In the genomic region with DNA sequence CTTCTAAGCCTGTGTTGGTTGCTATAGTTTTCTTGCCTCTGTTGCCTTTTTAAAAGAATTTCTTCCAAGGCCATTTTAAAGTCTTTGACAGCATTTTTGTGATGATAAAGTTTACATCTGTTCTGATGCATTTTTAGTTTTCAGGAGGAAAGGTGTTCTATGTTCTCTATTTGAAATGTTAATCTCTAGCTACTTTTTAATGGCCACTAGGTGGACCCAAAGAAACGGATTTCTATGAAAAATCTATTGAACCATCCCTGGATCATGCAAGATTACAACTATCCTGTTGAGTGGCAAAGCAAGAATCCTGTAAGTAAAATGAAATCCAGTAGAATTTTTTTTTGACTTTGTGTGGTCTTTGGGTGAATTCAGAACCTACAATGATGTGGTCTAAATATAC, we compare ENCODE assay signal across 8 cellular contexts.
A peak's percentile ranks its signal among the peaks of the same experiment; 100 is the strongest.
DNase-seq lines count a peak whose midpoint lies in the region; ATAC-seq and TF ChIP-seq lines count a peak whose summit lies in the region.

No MANE protein-coding gene starts in this region.

- no peak for TF ChIP-seq POLR2A in ovary (IDR thresholded peaks at IDR 0.05)

- H3K4me3 ChIP-seq in ovary: no peak overlapping the region

- no peaks in the 10 kb centered on the region for H3K36me3 ChIP-seq in ovary

- no peaks in the 10 kb centered on the region for H3K4me1 ChIP-seq in ovary (ENCODE audit: insufficient read depth)

- TF ChIP-seq CTCF in ovary (IDR thresholded peaks at IDR 0.05): peak in 2 of 3 donors; percentile 43 to 44

- H3K27me3 ChIP-seq in ovary: no peaks in the 10 kb centered on the region

- intact Hi-C loops in ovary (cut with DNase I): no loop called here

- WGBS in ovary, 3 donors: 2 to 4% (median 3%) methylated on average over 1 of the region's 1 CpG

- TF ChIP-seq EP300 in ovary (IDR thresholded peaks at IDR 0.05): no peak

- ATAC-seq in HG03196 (IDR thresholded peaks at IDR 0.05; ENCODE audit: unreplicated experiment) (no peak), HG03571 (IDR thresholded peaks at IDR 0.05; ENCODE audit: unreplicated experiment) (no peak)

- no peak overlapping the region for H3K27ac ChIP-seq in ovary

- DNase-seq in NCI-H82 (lab: John Stamatoyannopoulos, UW): peak; percentile 31
- DNase-seq in NCI-H82 treated with DMSO at 0.1 percent for 48 hours (lab: John Stamatoyannopoulos, UW; ENCODE audit: unreplicated experiment): no peak
- DNase-seq in NCI-H446 treated with DMSO at 0.1 percent for 48 hours (lab: John Stamatoyannopoulos, UW): peak; percentile 3
- peak; percentile 30 to 55 for DNase-seq in dermis microvascular lymphatic vessel endothelial cell (ENCODE audit: low read depth in 2 of 2)
- DNase-seq in ovary: no peak
- DNase-seq in mucosa of gallbladder (ENCODE audit: low spot score): no peak

- H3K9me3 ChIP-seq in ovary: no peaks in the 10 kb centered on the region

Comparison
In these comparisons a context has a peak if more than half of its experiments do, and no peak if none do; other contexts are left out.
1. DNase-seq: peak in NCI-H82 (single experiment), NCI-H446 treated with DMSO at 0.1 percent for 48 hours (single experiment) and dermis microvascular lymphatic vessel endothelial cell (2 of 2); none in NCI-H82 treated with DMSO at 0.1 percent for 48 hours (single experiment), ovary (0 of 5) and mucosa of gallbladder (single experiment).